8 cellular contexts compared by ENCODE assay signal in genomic region chr10:102132193-102132562, GRCh38. TPM values are rescaled to one million over a fixed set of nuclear protein-coding genes. Genes with fewer than 3 reads are reported as not detected.
DNase-seq lines count a peak whose midpoint lies in the region; ATAC-seq, FAIRE-seq and TF ChIP-seq lines count a peak whose summit lies in the region.

No MANE protein-coding gene starts in this region.

- no peaks in the 10 kb centered on the region for H3K27me3 Mint-ChIP-seq in activated CD8-positive, alpha-beta memory T cell treated with anti-CD3 and anti-CD28 coated beads, Interleukin-2, amount 10 ng/mL, durations not matched to agents 7 days and 5 days

- no peak for TF ChIP-seq EP300 in HepG2 (IDR thresholded peaks at IDR 0.05; ENCODE audit: low read depth in 2 of 2, low read length in 2 of 2)
- no peak for TF ChIP-seq EP300 in HepG2 (CRISPR knock-in tag; IDR thresholded peaks at IDR 0.05; ENCODE audit: borderline replicate concordance)

- H3K4me2 ChIP-seq in HepG2 (ENCODE audit: low read depth, low read length) = peak overlapping the region; percentile 91

- peaks cover 0 to 4% of the 10 kb centered on the region in 2 experiments; a peak in 1 of 5 replicates for H3K27me3 ChIP-seq in HepG2 (ENCODE audit: control insufficient read depth in 1 of 2, insufficient read depth in 2 of 2, low read length in 2 of 2)

- POLR2A ChIA-PET in HepG2 (lab: Yijun Ruan, JAX) = interaction anchor here (0.6 to 1.9 kb wide), 5 partner anchors 17 to 74 kb away, joined by 3 to 11 read pairs (median 3); partner anchors contain the start of gene NOLC1

- no peak for TF ChIP-seq RAD21 in HepG2 (CRISPR knock-in tag; IDR thresholded peaks at IDR 0.05)

- peak overlapping the region; percentile 100 for H2AFZ ChIP-seq in HepG2 (ENCODE audit: low read length)

- peaks cover 41% of the 10 kb centered on the region for H3K4me1 ChIP-seq in HepG2 (ENCODE audit: insufficient read depth, low read length)

- in situ Hi-C loops in HepG2 (cut with HindIII; ENCODE audit: extremely low pct_ligation_motif_present, low pct_unique_long_range_greater_than_20kb) = no loop called here

- CTCF ChIA-PET in activated CD8-positive, alpha-beta memory T cell treated with anti-CD3 and anti-CD28 coated beads, Interleukin-2, amount 10 ng/mL, durations not matched to agents 7 days and 5 days (lab: Charles Lee) = interaction anchor here (1.0 to 2.6 kb wide), 11 partner anchors 10 to 292 kb away, joined by 3 to 23 read pairs (median 6); partner anchors contain the start of gene NOLC1
- CTCF ChIA-PET in HepG2 (lab: Yijun Ruan, JAX; ENCODE audit: low intra/inter-chr PET ratio, low total read pairs) = interaction anchor here (0.9 kb wide), 1 partner anchor 11 kb away, joined by 3 read pairs; no protein-coding TSS in a partner anchor

- no peaks in the 10 kb centered on the region for H3K9me3 ChIP-seq in HepG2 (ENCODE audit: low read length)

- ATAC-seq in activated CD8-positive, alpha-beta memory T cell treated with anti-CD3 and anti-CD28 coated beads, Interleukin-2, amount 10 ng/mL, durations not matched to agents 7 days and 5 days = no peak
- ATAC-seq in HepG2 = no peak
- no peak for ATAC-seq in GM19452 (IDR thresholded peaks at IDR 0.05; ENCODE audit: unreplicated experiment)

- no peaks in the 10 kb centered on the region for H3K9me3 Mint-ChIP-seq in activated CD8-positive, alpha-beta memory T cell treated with anti-CD3 and anti-CD28 coated beads, Interleukin-2, amount 10 ng/mL, durations not matched to agents 7 days and 5 days (ENCODE audit: low read depth)

- H3K27ac ChIP-seq in angular gyrus (ENCODE audit: low read depth, low read length) (peak overlapping the region; percentile 69), HepG2 (ENCODE audit: extremely low read length, insufficient read depth, low read length) (peak overlapping the region; percentile 15), temporal lobe (ENCODE audit: low read depth, low read length) (peak overlapping the region; percentile 90)

- H4K20me1 ChIP-seq in HepG2 (ENCODE audit: insufficient read depth, low read length) = peaks cover 33% of the 10 kb centered on the region

- peaks cover 42% of the 10 kb centered on the region for H3K79me2 ChIP-seq in HepG2 (ENCODE audit: insufficient read depth, low read length)

- intact Hi-C loops in HepG2 (cut with micrococcal nuclease; ENCODE audit: unreplicated experiment) = loop anchor here (1.0 kb wide), 1 partner anchor 20 kb away; the partner anchor contains the start of gene NOLC1

- H3K36me3 Mint-ChIP-seq in activated CD8-positive, alpha-beta memory T cell treated with anti-CD3 and anti-CD28 coated beads, Interleukin-2, amount 10 ng/mL, durations not matched to agents 7 days and 5 days = peaks cover 12% of the 10 kb centered on the region

- peak overlapping the region; percentile 96 for H3K27ac Mint-ChIP-seq in activated CD8-positive, alpha-beta memory T cell treated with anti-CD3 and anti-CD28 coated beads, Interleukin-2, amount 10 ng/mL, durations not matched to agents 7 days and 5 days

- H3K36me3 ChIP-seq in HepG2 (replicated peaks in 1 of 2; ENCODE audit: control insufficient read depth in 1 of 2, insufficient read depth in 2 of 2, low read length in 2 of 2) = peaks cover 0 to 6% of the 10 kb centered on the region in 2 experiments; a peak in 2 of 5 replicates

- H3K4me3 ChIP-seq in HepG2 (replicated peaks in 1 of 3; ENCODE audit: insufficient read depth in 1 of 3, low read depth in 2 of 3, low read length in 3 of 3) = peak overlapping the region; percentile 47 to 96 (median 92)

- no peak for FAIRE-seq in HepG2 (lab: Jason Lieb, UNC)

- under 1% methylated on average over 8 of the region's 8 CpGs for WGBS in HepG2 (ENCODE audit: low lambda C conversion rate)

- BruUV-seq in HepG2 (replicated peaks; lab: Mats Ljungman, UMichigan) = no TSS peak

- H3K4me1 Mint-ChIP-seq in activated CD8-positive, alpha-beta memory T cell treated with anti-CD3 and anti-CD28 coated beads, Interleukin-2, amount 10 ng/mL, durations not matched to agents 7 days and 5 days = peaks cover 33% of the 10 kb centered on the region

- no peak for TF ChIP-seq CTCF in HepG2 (CRISPR knock-in tag; IDR thresholded peaks at IDR 0.05)

- peak overlapping the region; percentile 93 for H3K4me3 Mint-ChIP-seq in activated CD8-positive, alpha-beta memory T cell treated with anti-CD3 and anti-CD28 coated beads, Interleukin-2, amount 10 ng/mL, durations not matched to agents 7 days and 5 days

- TF ChIP-seq POLR2A in HepG2 (IDR thresholded peaks at IDR 0.05; ENCODE audit: insufficient read depth in 1 of 2, low read depth in 2 of 2, low read length in 2 of 2) = no peak

- no peak for DNase-seq in activated CD8-positive, alpha-beta memory T cell treated with anti-CD3 and anti-CD28 coated beads, Interleukin-2, amount 10 ng/mL, durations not matched to agents 7 days and 5 days
- no peak for DNase-seq in activated CD8-positive, alpha-beta memory T cell treated with anti-CD3 and anti-CD28 coated beads for 24 hours
- no peak for DNase-seq in HepG2 (ENCODE audit: low spot score)
- DNase-seq in stimulated activated naive CD4-positive, alpha-beta T cell (lab: John Stamatoyannopoulos, UW) = no peak
- no peak for DNase-seq in stimulated activated CD8-positive, alpha-beta memory T cell treated with anti-CD3 and anti-CD28 coated beads, Interleukin-4, amount 100 ng/mL, for 48 hours

- H3K9ac ChIP-seq in HepG2 (ENCODE audit: insufficient read depth, low read depth, low read length) = peak overlapping the region; percentile 93

RNA-seq across cellular contexts. Expression of gene PPRC1, which starts 0.7 kb away (rescaled TPM):
- total RNA-seq in activated CD8-positive, alpha-beta memory T cell treated with anti-CD3 and anti-CD28 coated beads, Interleukin-2, amount 10 ng/mL, durations not matched to agents 7 days and 5 days = 10 to 100 TPM; 57.9 to 79.0 TPM
- total RNA-seq in HepG2 (2016; rRNA removed; fragmentation: Illumina TruSeq; extraction: Trizol) (19.0 and 24.2 TPM in 2 replicates), temporal lobe (8.4 TPM)
- total RNA-seq in HepG2 (2016; cell fraction: cytosol; rRNA removed; fragmentation: Illumina TruSeq; extraction: Trizol; ENCODE audit: low read depth) = 7.2 and 10.9 TPM in 2 replicates
- 16.2 and 25.6 TPM in 2 replicates for total RNA-seq in HepG2 (2016; cell fraction: insoluble cytoplasmic fraction; rRNA removed; fragmentation: Illumina TruSeq; extraction: Trizol)
- 10.3 and 12.7 TPM in 2 replicates for total RNA-seq in HepG2 (2016; cell fraction: membrane; rRNA removed; fragmentation: Illumina TruSeq; extraction: Trizol)
- 31.9 and 36.2 TPM in 2 replicates for total RNA-seq in HepG2 (2016; cell fraction: nucleus; rRNA removed; fragmentation: Illumina TruSeq; extraction: Trizol)
- 18.7 and 21.3 TPM in 2 replicates for polyA plus RNA-seq in HepG2 (2011; rRNA removed)
- polyA plus RNA-seq in HepG2 (2011; cell fraction: cytosol; rRNA removed) = 7.1 and 7.2 TPM in 2 replicates
- polyA plus RNA-seq in HepG2 (2011; cell fraction: nucleus; rRNA removed) = 57.6 and 66.0 TPM in 2 replicates
- polyA plus RNA-seq in HepG2 (2012) = 21.1 and 29.8 TPM in 2 replicates
- polyA plus RNA-seq in HepG2 (2016; cell fraction: cytosol; fragmentation: Illumina TruSeq; extraction: Trizol; ENCODE audit: low read depth) = 2.5 and 2.9 TPM in 2 replicates
- polyA plus RNA-seq in HepG2 (2016; cell fraction: insoluble cytoplasmic fraction; fragmentation: Illumina TruSeq; extraction: Trizol; ENCODE audit: low read depth) = 21.7 and 29.6 TPM in 2 replicates
- 4.7 and 6.5 TPM in 2 replicates for polyA plus RNA-seq in HepG2 (2016; cell fraction: membrane; fragmentation: Illumina TruSeq; extraction: Trizol; ENCODE audit: low read depth)
- 102 and 107 TPM in 2 replicates for polyA plus RNA-seq in HepG2 (2016; cell fraction: nucleus; fragmentation: Illumina TruSeq; extraction: Trizol; ENCODE audit: insufficient read depth, low read depth)
- polyA minus RNA-seq in HepG2 (2011; rRNA and poly(A)+ RNA removed; ENCODE audit: low replicate concordance) = 68.7 and 95.3 TPM in 2 replicates
- 12.3 and 14.3 TPM in 2 replicates for polyA minus RNA-seq in HepG2 (2011; cell fraction: cytosol; rRNA and poly(A)+ RNA removed)
- polyA minus RNA-seq in HepG2 (2011; cell fraction: nucleus; rRNA and poly(A)+ RNA removed) = 42.9 and 47.7 TPM in 2 replicates

RNA-seq across cellular contexts. Expression of gene LDB1, which starts 12.0 kb away (rescaled TPM):
- total RNA-seq in activated CD8-positive, alpha-beta memory T cell treated with anti-CD3 and anti-CD28 coated beads, Interleukin-2, amount 10 ng/mL, durations not matched to agents 7 days and 5 days = 10 to 100 TPM; 83.5 to 84.3 TPM
- total RNA-seq in HepG2 (2016; rRNA removed; fragmentation: Illumina TruSeq; extraction: Trizol) = 13.2 and 17.2 TPM in 2 replicates
- 2.0 and 2.5 TPM in 2 replicates for total RNA-seq in HepG2 (2016; cell fraction: cytosol; rRNA removed; fragmentation: Illumina TruSeq; extraction: Trizol; ENCODE audit: low read depth)
- 10.9 and 17.8 TPM in 2 replicates for total RNA-seq in HepG2 (2016; cell fraction: insoluble cytoplasmic fraction; rRNA removed; fragmentation: Illumina TruSeq; extraction: Trizol)
- 7.2 and 8.2 TPM in 2 replicates for total RNA-seq in HepG2 (2016; cell fraction: membrane; rRNA removed; fragmentation: Illumina TruSeq; extraction: Trizol)
- 16.0 and 18.2 TPM in 2 replicates for total RNA-seq in HepG2 (2016; cell fraction: nucleus; rRNA removed; fragmentation: Illumina TruSeq; extraction: Trizol)
- polyA plus RNA-seq in HepG2 (2011; rRNA removed) = 45.5 and 52.2 TPM in 2 replicates
- 23.6 and 27.6 TPM in 2 replicates for polyA plus RNA-seq in HepG2 (2011; cell fraction: cytosol; rRNA removed)
- polyA plus RNA-seq in HepG2 (2011; cell fraction: nucleus; rRNA removed) = 182 and 199 TPM in 2 replicates
- polyA plus RNA-seq in HepG2 (2012) = 20.4 and 24.8 TPM in 2 replicates
- 2.1 and 2.6 TPM in 2 replicates for polyA plus RNA-seq in HepG2 (2016; cell fraction: cytosol; fragmentation: Illumina TruSeq; extraction: Trizol; ENCODE audit: low read depth)
- 15.0 and 17.5 TPM in 2 replicates for polyA plus RNA-seq in HepG2 (2016; cell fraction: insoluble cytoplasmic fraction; fragmentation: Illumina TruSeq; extraction: Trizol; ENCODE audit: low read depth)
- 5.5 and 5.8 TPM in 2 replicates for polyA plus RNA-seq in HepG2 (2016; cell fraction: membrane; fragmentation: Illumina TruSeq; extraction: Trizol; ENCODE audit: low read depth)
- polyA plus RNA-seq in HepG2 (2016; cell fraction: nucleus; fragmentation: Illumina TruSeq; extraction: Trizol; ENCODE audit: insufficient read depth, low read depth) = 49.4 and 52.8 TPM in 2 replicates
- polyA minus RNA-seq in HepG2 (2011; rRNA and poly(A)+ RNA removed; ENCODE audit: low replicate concordance) = 61.4 and 104 TPM in 2 replicates
- 17.4 and 19.1 TPM in 2 replicates for polyA minus RNA-seq in HepG2 (2011; cell fraction: cytosol; rRNA and poly(A)+ RNA removed)
- 34.2 and 39.5 TPM in 2 replicates for polyA minus RNA-seq in HepG2 (2011; cell fraction: nucleus; rRNA and poly(A)+ RNA removed)
- 50.2 TPM for total RNA-seq in temporal lobe

RNA-seq across cellular contexts. Expression of gene NOLC1, which starts 20.0 kb away (rescaled TPM):
- total RNA-seq in activated CD8-positive, alpha-beta memory T cell treated with anti-CD3 and anti-CD28 coated beads, Interleukin-2, amount 10 ng/mL, durations not matched to agents 7 days and 5 days = 100 to 1,000 TPM; 107 to 149 TPM
- 81.0 and 102 TPM in 2 replicates for total RNA-seq in HepG2 (2016; rRNA removed; fragmentation: Illumina TruSeq; extraction: Trizol)
- 17.2 and 19.9 TPM in 2 replicates for total RNA-seq in HepG2 (2016; cell fraction: cytosol; rRNA removed; fragmentation: Illumina TruSeq; extraction: Trizol; ENCODE audit: low read depth)
- 80.9 and 91.8 TPM in 2 replicates for total RNA-seq in HepG2 (2016; cell fraction: insoluble cytoplasmic fraction; rRNA removed; fragmentation: Illumina TruSeq; extraction: Trizol)
- total RNA-seq in HepG2 (2016; cell fraction: membrane; rRNA removed; fragmentation: Illumina TruSeq; extraction: Trizol) = 26.9 and 30.0 TPM in 2 replicates
- 53.2 and 53.8 TPM in 2 replicates for total RNA-seq in HepG2 (2016; cell fraction: nucleus; rRNA removed; fragmentation: Illumina TruSeq; extraction: Trizol)
- 47.9 and 50.6 TPM in 2 replicates for polyA plus RNA-seq in HepG2 (2011; rRNA removed)
- polyA plus RNA-seq in HepG2 (2011; cell fraction: cytosol; rRNA removed) = 40.3 and 62.0 TPM in 2 replicates
- polyA plus RNA-seq in HepG2 (2011; cell fraction: nucleus; rRNA removed) = 33.5 and 37.8 TPM in 2 replicates
- polyA plus RNA-seq in HepG2 (2012) = 54.4 and 57.6 TPM in 2 replicates
- 9.9 and 10.0 TPM in 2 replicates for polyA plus RNA-seq in HepG2 (2016; cell fraction: cytosol; fragmentation: Illumina TruSeq; extraction: Trizol; ENCODE audit: low read depth)
- polyA plus RNA-seq in HepG2 (2016; cell fraction: insoluble cytoplasmic fraction; fragmentation: Illumina TruSeq; extraction: Trizol; ENCODE audit: low read depth) = 121 and 139 TPM in 2 replicates
- 22.5 and 24.8 TPM in 2 replicates for polyA plus RNA-seq in HepG2 (2016; cell fraction: membrane; fragmentation: Illumina TruSeq; extraction: Trizol; ENCODE audit: low read depth)
- 109 and 124 TPM in 2 replicates for polyA plus RNA-seq in HepG2 (2016; cell fraction: nucleus; fragmentation: Illumina TruSeq; extraction: Trizol; ENCODE audit: insufficient read depth, low read depth)
- 29.3 and 125 TPM in 2 replicates for polyA minus RNA-seq in HepG2 (2011; rRNA and poly(A)+ RNA removed; ENCODE audit: low replicate concordance)
- polyA minus RNA-seq in HepG2 (2011; cell fraction: cytosol; rRNA and poly(A)+ RNA removed) = 38.1 and 41.4 TPM in 2 replicates
- 17.3 and 24.7 TPM in 2 replicates for polyA minus RNA-seq in HepG2 (2011; cell fraction: nucleus; rRNA and poly(A)+ RNA removed)
- total RNA-seq in temporal lobe = 33.4 TPM

Comparison
In these comparisons a context has a peak if more than half of its experiments do, and no peak if none do; other contexts are left out.
1. H3K27ac ChIP-seq: peak in every context shown above with its lines; median percentile 90 in temporal lobe; 69 in angular gyrus; 15 in HepG2.